In the genomic region with DNA sequence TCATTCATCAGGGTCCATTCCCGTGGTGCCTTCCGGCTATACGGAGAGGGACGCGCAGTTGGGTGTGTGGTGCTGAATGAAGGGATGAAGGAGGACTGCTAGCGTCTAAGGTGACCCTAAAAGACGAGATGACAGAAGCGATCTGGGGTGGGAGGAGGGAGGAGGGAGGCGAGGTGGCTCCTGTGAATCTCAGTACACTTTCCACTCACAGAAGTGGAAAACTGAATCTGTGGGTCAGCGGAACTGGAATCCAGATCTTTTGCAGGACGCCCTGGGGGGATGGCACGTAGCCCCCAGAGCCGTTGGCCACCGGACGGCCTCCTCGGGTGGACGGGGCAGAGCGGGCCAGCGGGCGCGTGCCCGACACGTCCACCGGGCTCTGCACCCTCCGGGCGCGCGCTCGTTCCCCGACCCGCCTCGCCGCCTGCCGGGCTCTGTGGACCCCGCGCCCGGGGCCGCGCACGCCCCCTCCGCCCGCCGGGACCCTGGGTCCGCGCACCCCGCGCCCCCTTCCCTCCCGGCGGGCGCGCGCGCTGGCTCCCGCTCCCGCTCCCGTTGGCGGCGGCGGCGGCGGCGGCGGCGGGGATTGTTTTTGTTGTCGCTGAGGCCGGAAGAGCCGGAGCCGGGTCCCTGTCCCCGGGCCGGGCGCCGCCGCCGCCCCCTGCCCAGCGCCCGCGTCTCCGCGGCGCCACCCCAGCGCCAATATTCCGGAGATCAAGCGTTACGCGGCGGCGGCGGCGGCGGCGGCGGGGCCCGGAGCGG, we compare ENCODE assay signal across 1 cellular context.
TF ChIP-seq lines count a peak whose summit lies in the region.

AGO4 (plus strand) TSS at position 403 of the 762 bp plus-strand sequence. CDS start 401 bp downstream, outside the sequence.

TF ChIP-seq in HepG2, 621 proteins besides CTCF, POLR2A, EP300 and RAD21 (continued from another document and continues in another):
- TF ChIP-seq, protein P1, sequence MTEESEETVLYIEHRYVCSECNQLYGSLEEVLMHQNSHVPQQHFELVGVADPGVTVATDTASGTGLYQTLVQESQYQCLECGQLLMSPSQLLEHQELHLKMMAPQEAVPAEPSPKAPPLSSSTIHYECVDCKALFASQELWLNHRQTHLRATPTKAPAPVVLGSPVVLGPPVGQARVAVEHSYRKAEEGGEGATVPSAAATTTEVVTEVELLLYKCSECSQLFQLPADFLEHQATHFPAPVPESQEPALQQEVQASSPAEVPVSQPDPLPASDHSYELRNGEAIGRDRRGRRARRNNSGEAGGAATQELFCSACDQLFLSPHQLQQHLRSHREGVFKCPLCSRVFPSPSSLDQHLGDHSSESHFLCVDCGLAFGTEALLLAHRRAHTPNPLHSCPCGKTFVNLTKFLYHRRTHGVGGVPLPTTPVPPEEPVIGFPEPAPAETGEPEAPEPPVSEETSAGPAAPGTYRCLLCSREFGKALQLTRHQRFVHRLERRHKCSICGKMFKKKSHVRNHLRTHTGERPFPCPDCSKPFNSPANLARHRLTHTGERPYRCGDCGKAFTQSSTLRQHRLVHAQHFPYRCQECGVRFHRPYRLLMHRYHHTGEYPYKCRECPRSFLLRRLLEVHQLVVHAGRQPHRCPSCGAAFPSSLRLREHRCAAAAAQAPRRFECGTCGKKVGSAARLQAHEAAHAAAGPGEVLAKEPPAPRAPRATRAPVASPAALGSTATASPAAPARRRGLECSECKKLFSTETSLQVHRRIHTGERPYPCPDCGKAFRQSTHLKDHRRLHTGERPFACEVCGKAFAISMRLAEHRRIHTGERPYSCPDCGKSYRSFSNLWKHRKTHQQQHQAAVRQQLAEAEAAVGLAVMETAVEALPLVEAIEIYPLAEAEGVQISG (CRISPR knock-in tag; IDR thresholded peaks at IDR 0.05), result no peak
- TF ChIP-seq SETDB1 (CRISPR knock-in tag; IDR thresholded peaks at IDR 0.05; ENCODE audit: borderline replicate concordance), result no peak
- no peak for TF ChIP-seq CREB3 (CRISPR knock-in tag; IDR thresholded peaks at IDR 0.05)
- TF ChIP-seq ZNF839 (CRISPR knock-in tag; IDR thresholded peaks at IDR 0.05; ENCODE audit: borderline replicate concordance), result peak; percentile 64; the same call in 1 of the 2 replicates
- no peak for TF ChIP-seq CC2D1A (CRISPR knock-in tag; IDR thresholded peaks at IDR 0.05)
- TF ChIP-seq ZNF430 (CRISPR knock-in tag; IDR thresholded peaks at IDR 0.05), result no peak
- no peak for TF ChIP-seq ZNF138 (CRISPR knock-in tag; IDR thresholded peaks at IDR 0.05; ENCODE audit: low read depth)
- no peak for TF ChIP-seq ZNF567 (CRISPR knock-in tag; IDR thresholded peaks at IDR 0.05; ENCODE audit: borderline replicate concordance)
- no peak for TF ChIP-seq ARNT (IDR thresholded peaks at IDR 0.05)
- no peak for TF ChIP-seq SMAD3 (CRISPR knock-in tag; IDR thresholded peaks at IDR 0.05)
- TF ChIP-seq, protein P2, sequence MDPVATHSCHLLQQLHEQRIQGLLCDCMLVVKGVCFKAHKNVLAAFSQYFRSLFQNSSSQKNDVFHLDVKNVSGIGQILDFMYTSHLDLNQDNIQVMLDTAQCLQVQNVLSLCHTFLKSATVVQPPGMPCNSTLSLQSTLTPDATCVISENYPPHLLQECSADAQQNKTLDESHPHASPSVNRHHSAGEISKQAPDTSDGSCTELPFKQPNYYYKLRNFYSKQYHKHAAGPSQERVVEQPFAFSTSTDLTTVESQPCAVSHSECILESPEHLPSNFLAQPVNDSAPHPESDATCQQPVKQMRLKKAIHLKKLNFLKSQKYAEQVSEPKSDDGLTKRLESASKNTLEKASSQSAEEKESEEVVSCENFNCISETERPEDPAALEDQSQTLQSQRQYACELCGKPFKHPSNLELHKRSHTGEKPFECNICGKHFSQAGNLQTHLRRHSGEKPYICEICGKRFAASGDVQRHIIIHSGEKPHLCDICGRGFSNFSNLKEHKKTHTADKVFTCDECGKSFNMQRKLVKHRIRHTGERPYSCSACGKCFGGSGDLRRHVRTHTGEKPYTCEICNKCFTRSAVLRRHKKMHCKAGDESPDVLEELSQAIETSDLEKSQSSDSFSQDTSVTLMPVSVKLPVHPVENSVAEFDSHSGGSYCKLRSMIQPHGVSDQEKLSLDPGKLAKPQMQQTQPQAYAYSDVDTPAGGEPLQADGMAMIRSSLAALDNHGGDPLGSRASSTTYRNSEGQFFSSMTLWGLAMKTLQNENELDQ (CRISPR knock-in tag; IDR thresholded peaks at IDR 0.05; ENCODE audit: borderline replicate concordance), result no peak
- no peak for TF ChIP-seq ZSCAN25 (CRISPR knock-in tag; IDR thresholded peaks at IDR 0.05)
- no peak for TF ChIP-seq CENPX (CRISPR knock-in tag; IDR thresholded peaks at IDR 0.05)
- no peak for TF ChIP-seq KDM3A (CRISPR knock-in tag; IDR thresholded peaks at IDR 0.05; ENCODE audit: low read depth)
- TF ChIP-seq ZNF776 (CRISPR knock-in tag; IDR thresholded peaks at IDR 0.05), result 0 out of 2 replicates have a peak, but pooled peaks have one; percentile 44
- TF ChIP-seq ZSCAN12 (CRISPR knock-in tag; IDR thresholded peaks at IDR 0.05), result no peak
- no peak for TF ChIP-seq LRRFIP1 (CRISPR knock-in tag; conservative IDR thresholded peaks at IDR 0.05)
- TF ChIP-seq ZNF34 (CRISPR knock-in tag; IDR thresholded peaks at IDR 0.05; ENCODE audit: borderline replicate concordance), result no peak
- 0 out of 2 replicates have a peak, but pooled peaks have one; percentile 16 for TF ChIP-seq KMT2B (CRISPR knock-in tag; IDR thresholded peaks at IDR 0.05)
- TF ChIP-seq ARHGAP35 (CRISPR knock-in tag; IDR thresholded peaks at IDR 0.05; ENCODE audit: borderline replicate concordance), result no peak
- no peak for TF ChIP-seq ZNF543 (CRISPR knock-in tag; IDR thresholded peaks at IDR 0.05)
- TF ChIP-seq ZBTB3 (CRISPR knock-in tag; IDR thresholded peaks at IDR 0.05; ENCODE audit: borderline replicate concordance, low read depth), result no peak
- no peak for TF ChIP-seq ZNF598 (CRISPR knock-in tag; IDR thresholded peaks at IDR 0.05; ENCODE audit: borderline replicate concordance)
- TF ChIP-seq ZNF3 (CRISPR knock-in tag; IDR thresholded peaks at IDR 0.05), result no peak
- TF ChIP-seq, protein P3, sequence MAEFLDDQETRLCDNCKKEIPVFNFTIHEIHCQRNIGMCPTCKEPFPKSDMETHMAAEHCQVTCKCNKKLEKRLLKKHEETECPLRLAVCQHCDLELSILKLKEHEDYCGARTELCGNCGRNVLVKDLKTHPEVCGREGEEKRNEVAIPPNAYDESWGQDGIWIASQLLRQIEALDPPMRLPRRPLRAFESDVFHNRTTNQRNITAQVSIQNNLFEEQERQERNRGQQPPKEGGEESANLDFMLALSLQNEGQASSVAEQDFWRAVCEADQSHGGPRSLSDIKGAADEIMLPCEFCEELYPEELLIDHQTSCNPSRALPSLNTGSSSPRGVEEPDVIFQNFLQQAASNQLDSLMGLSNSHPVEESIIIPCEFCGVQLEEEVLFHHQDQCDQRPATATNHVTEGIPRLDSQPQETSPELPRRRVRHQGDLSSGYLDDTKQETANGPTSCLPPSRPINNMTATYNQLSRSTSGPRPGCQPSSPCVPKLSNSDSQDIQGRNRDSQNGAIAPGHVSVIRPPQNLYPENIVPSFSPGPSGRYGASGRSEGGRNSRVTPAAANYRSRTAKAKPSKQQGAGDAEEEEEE (CRISPR knock-in tag; IDR thresholded peaks at IDR 0.05; ENCODE audit: borderline replicate concordance), result no peak
- TF ChIP-seq STAT5B (CRISPR knock-in tag; IDR thresholded peaks at IDR 0.05), result no peak
- TF ChIP-seq ZNF337 (CRISPR knock-in tag; IDR thresholded peaks at IDR 0.05; ENCODE audit: borderline replicate concordance, low read depth), result no peak
- TF ChIP-seq TEAD2 (CRISPR knock-in tag; IDR thresholded peaks at IDR 0.05), result no peak
- TF ChIP-seq, protein P4, sequence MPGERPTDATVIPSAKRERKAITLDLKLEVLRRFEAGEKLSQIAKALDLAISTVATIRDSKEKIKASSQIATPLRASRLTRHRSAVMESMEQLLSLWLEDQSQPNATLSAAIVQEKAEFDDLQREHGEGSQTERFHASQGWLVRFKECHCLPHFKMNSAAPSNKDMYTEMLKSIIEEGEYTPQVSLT (CRISPR knock-in tag; IDR thresholded peaks at IDR 0.05; ENCODE audit: borderline replicate concordance, low read depth), result no peak
- TF ChIP-seq RARA (CRISPR knock-in tag; IDR thresholded peaks at IDR 0.05), result no peak
- TF ChIP-seq SMAD9 (CRISPR knock-in tag; IDR thresholded peaks at IDR 0.05), result no peak
- no peak for TF ChIP-seq HOXA5 (CRISPR knock-in tag; IDR thresholded peaks at IDR 0.05)
- TF ChIP-seq HCFC1 (IDR thresholded peaks at IDR 0.05; ENCODE audit: low read depth, low read length), result no peak
- TF ChIP-seq, protein P5, sequence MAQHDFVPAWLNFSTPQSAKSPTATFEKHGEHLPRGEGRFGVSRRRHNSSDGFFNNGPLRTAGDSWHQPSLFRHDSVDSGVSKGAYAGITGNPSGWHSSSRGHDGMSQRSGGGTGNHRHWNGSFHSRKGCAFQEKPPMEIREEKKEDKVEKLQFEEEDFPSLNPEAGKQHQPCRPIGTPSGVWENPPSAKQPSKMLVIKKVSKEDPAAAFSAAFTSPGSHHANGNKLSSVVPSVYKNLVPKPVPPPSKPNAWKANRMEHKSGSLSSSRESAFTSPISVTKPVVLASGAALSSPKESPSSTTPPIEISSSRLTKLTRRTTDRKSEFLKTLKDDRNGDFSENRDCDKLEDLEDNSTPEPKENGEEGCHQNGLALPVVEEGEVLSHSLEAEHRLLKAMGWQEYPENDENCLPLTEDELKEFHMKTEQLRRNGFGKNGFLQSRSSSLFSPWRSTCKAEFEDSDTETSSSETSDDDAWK (CRISPR knock-in tag; IDR thresholded peaks at IDR 0.05), result no peak
- TF ChIP-seq ZNF260 (CRISPR knock-in tag; IDR thresholded peaks at IDR 0.05; ENCODE audit: borderline replicate concordance, low read depth), result no peak
- no peak for TF ChIP-seq MBNL3 (CRISPR knock-in tag; conservative IDR thresholded peaks at IDR 0.05)
- TF ChIP-seq TBL1XR1 (IDR thresholded peaks at IDR 0.05; ENCODE audit: borderline replicate concordance, low read length, partially characterized antibody), result no peak
- TF ChIP-seq DZIP1 (CRISPR knock-in tag; IDR thresholded peaks at IDR 0.05), result no peak
- TF ChIP-seq, protein P6, sequence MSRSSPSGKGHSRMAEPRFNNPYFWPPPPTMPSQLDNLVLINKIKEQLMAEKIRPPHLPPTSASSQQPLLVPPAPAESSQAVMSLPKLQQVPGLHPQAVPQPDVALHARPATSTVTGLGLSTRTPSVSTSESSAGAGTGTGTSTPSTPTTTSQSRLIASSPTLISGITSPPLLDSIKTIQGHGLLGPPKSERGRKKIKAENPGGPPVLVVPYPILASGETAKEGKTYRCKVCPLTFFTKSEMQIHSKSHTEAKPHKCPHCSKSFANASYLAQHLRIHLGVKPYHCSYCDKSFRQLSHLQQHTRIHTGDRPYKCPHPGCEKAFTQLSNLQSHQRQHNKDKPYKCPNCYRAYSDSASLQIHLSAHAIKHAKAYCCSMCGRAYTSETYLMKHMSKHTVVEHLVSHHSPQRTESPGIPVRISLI (CRISPR knock-in tag; IDR thresholded peaks at IDR 0.05; ENCODE audit: borderline replicate concordance), result no peak
- TF ChIP-seq MTERF4 (CRISPR knock-in tag; IDR thresholded peaks at IDR 0.05), result no peak
- no peak for TF ChIP-seq SIN3B (IDR thresholded peaks at IDR 0.05; ENCODE audit: low read length)
- no peak for TF ChIP-seq NFE2 (CRISPR knock-in tag; IDR thresholded peaks at IDR 0.05)
- TF ChIP-seq NR2C2 (CRISPR knock-in tag; IDR thresholded peaks at IDR 0.05; ENCODE audit: borderline replicate concordance), result no peak
